8 cellular contexts compared by ENCODE assay signal in the genomic region with DNA sequence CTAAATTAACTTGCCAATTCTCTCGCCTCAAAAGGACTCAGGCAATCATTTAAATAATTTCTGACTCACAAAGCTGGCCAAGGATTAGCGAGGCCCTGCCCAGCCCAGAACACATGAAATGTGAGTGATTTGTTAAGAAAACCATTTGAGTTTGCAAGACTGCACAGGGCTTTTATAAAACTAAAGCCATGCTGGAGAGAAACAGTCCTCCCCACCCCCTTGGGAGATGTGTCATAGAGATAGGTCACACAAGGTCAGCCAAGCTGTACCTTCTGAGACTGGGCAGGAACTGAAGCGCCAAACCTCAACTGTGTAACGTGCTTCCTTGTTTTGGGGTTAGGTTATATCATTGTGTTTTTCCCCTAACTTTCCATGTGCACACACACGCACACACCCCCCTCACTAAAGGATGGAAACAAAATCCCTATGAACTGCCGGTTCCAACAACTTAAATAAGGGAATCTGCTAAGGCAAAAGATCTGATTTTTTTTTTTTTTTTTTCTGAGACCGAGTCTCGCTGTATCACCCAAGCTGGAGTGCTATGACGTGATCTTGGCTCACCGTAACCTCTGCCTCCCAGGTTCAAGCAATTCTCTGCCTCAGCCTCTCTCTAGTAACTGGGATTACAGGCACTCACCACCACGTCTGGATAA. TPM values are rescaled to one million over a fixed set of nuclear protein-coding genes. Genes with fewer than 3 reads are reported as not detected.
DNase-seq lines count a peak whose midpoint lies in the region; ATAC-seq, FAIRE-seq and TF ChIP-seq lines count a peak whose summit lies in the region.

No MANE protein-coding gene starts in this region.

- H3K4me1 ChIP-seq in rectal smooth muscle tissue (ENCODE audit: control insufficient read depth, insufficient read depth, low read length) (peaks cover 4% of the 10 kb centered on the region), GM23338 (ENCODE audit: insufficient read depth) (no peaks in the 10 kb centered on the region)

- no peak overlapping the region for H3K9ac ChIP-seq in rectal smooth muscle tissue (ENCODE audit: low read length)

- no peaks in the 10 kb centered on the region for H3K27me3 ChIP-seq in rectal smooth muscle tissue (ENCODE audit: control insufficient read depth, insufficient read depth, low read length)
- no peaks in the 10 kb centered on the region for H3K27me3 ChIP-seq in GM23338 (ENCODE audit: insufficient read depth)

- H3K27ac ChIP-seq in rectal smooth muscle tissue (ENCODE audit: low read depth, low read length): peak overlapping the region; percentile 74
- H3K27ac ChIP-seq in GM23338 (ENCODE audit: low read depth): no peak overlapping the region

- no peak overlapping the region for H3K4me3 Mint-ChIP-seq in GM23338

- ATAC-seq in GM19023 (IDR thresholded peaks at IDR 0.05; ENCODE audit: unreplicated experiment): peak; percentile 98
- peak; percentile 98 for ATAC-seq in HG03060 (IDR thresholded peaks at IDR 0.05; ENCODE audit: low read depth, unreplicated experiment)
- ATAC-seq in GM23338: no peak

- no peaks in the 10 kb centered on the region; the same call in 1 of the 2 replicates for H4K20me1 ChIP-seq in GM23338 (replicated peaks; ENCODE audit: insufficient read depth)

- H3K4me3 ChIP-seq in rectal smooth muscle tissue (ENCODE audit: low read length): no peak overlapping the region
- H3K4me3 ChIP-seq in GM23338: no peak overlapping the region

- peak; percentile 97 for FAIRE-seq in RCC 7860 (lab: Jason Lieb, UNC)

- no peak overlapping the region; the same call in 1 of the 2 replicates for H3K27ac Mint-ChIP-seq in GM23338

- no peak for TF ChIP-seq CTCF in GM23338 (conservative IDR thresholded peaks at IDR 0.05; ENCODE audit: low read depth in 2 of 2)

- no peaks in the 10 kb centered on the region for H3K36me3 ChIP-seq in rectal smooth muscle tissue (ENCODE audit: control insufficient read depth, insufficient read depth, low read length)
- H3K36me3 ChIP-seq in GM23338 (ENCODE audit: insufficient read depth): no peaks in the 10 kb centered on the region

- H3K9me2 ChIP-seq in GM23338 (ENCODE audit: insufficient read depth): no peaks in the 10 kb centered on the region

- in situ Hi-C loops in ACHN (cut with HindIII; ENCODE audit: low pct_ligation_motif_present, low pct_unique_long_range_greater_than_20kb, low sequenced_read_pairs): no loop called here

- peaks cover 2% of the 10 kb centered on the region for H3K27me3 Mint-ChIP-seq in GM23338 (ENCODE audit: insufficient read depth, low read depth, poor library complexity)

- peaks cover 4% of the 10 kb centered on the region; the same call in 1 of the 3 replicates for H3K9me3 Mint-ChIP-seq in GM23338

- H3K79me2 ChIP-seq in GM23338 (replicated peaks; ENCODE audit: insufficient read depth): no peaks in the 10 kb centered on the region; the same call in 1 of the 2 replicates

- no peak overlapping the region for H2AFZ ChIP-seq in GM23338

- peaks cover 10% of the 10 kb centered on the region; the same call in 2 of the 3 replicates for H3K36me3 Mint-ChIP-seq in GM23338 (ENCODE audit: low read depth)

- H3K4me1 Mint-ChIP-seq in GM23338: peaks cover 4% of the 10 kb centered on the region

- no peak overlapping the region for H3K4me2 ChIP-seq in GM23338

- DNase-seq in ACHN (peak; percentile 94), RCC 7860 (ENCODE audit: low spot score) (peak; percentile 91), fibroblast of peridontal ligament (ENCODE audit: extremely low read depth) (peak; percentile 76), cortex of kidney (lab: John Stamatoyannopoulos, UW) (no peak), GM23338 (ENCODE audit: low spot score) (no peak)

- H3F3A ChIP-seq in GM23338 (replicated peaks; ENCODE audit: low read depth): 0 out of 2 replicates have a peak, but pooled peaks cover 2% of the 10 kb centered on the region

TF ChIP-seq in GM23338, 12 proteins besides CTCF, POLR2A, EP300 and RAD21 (continues in another document):
- TF ChIP-seq, protein P1, sequence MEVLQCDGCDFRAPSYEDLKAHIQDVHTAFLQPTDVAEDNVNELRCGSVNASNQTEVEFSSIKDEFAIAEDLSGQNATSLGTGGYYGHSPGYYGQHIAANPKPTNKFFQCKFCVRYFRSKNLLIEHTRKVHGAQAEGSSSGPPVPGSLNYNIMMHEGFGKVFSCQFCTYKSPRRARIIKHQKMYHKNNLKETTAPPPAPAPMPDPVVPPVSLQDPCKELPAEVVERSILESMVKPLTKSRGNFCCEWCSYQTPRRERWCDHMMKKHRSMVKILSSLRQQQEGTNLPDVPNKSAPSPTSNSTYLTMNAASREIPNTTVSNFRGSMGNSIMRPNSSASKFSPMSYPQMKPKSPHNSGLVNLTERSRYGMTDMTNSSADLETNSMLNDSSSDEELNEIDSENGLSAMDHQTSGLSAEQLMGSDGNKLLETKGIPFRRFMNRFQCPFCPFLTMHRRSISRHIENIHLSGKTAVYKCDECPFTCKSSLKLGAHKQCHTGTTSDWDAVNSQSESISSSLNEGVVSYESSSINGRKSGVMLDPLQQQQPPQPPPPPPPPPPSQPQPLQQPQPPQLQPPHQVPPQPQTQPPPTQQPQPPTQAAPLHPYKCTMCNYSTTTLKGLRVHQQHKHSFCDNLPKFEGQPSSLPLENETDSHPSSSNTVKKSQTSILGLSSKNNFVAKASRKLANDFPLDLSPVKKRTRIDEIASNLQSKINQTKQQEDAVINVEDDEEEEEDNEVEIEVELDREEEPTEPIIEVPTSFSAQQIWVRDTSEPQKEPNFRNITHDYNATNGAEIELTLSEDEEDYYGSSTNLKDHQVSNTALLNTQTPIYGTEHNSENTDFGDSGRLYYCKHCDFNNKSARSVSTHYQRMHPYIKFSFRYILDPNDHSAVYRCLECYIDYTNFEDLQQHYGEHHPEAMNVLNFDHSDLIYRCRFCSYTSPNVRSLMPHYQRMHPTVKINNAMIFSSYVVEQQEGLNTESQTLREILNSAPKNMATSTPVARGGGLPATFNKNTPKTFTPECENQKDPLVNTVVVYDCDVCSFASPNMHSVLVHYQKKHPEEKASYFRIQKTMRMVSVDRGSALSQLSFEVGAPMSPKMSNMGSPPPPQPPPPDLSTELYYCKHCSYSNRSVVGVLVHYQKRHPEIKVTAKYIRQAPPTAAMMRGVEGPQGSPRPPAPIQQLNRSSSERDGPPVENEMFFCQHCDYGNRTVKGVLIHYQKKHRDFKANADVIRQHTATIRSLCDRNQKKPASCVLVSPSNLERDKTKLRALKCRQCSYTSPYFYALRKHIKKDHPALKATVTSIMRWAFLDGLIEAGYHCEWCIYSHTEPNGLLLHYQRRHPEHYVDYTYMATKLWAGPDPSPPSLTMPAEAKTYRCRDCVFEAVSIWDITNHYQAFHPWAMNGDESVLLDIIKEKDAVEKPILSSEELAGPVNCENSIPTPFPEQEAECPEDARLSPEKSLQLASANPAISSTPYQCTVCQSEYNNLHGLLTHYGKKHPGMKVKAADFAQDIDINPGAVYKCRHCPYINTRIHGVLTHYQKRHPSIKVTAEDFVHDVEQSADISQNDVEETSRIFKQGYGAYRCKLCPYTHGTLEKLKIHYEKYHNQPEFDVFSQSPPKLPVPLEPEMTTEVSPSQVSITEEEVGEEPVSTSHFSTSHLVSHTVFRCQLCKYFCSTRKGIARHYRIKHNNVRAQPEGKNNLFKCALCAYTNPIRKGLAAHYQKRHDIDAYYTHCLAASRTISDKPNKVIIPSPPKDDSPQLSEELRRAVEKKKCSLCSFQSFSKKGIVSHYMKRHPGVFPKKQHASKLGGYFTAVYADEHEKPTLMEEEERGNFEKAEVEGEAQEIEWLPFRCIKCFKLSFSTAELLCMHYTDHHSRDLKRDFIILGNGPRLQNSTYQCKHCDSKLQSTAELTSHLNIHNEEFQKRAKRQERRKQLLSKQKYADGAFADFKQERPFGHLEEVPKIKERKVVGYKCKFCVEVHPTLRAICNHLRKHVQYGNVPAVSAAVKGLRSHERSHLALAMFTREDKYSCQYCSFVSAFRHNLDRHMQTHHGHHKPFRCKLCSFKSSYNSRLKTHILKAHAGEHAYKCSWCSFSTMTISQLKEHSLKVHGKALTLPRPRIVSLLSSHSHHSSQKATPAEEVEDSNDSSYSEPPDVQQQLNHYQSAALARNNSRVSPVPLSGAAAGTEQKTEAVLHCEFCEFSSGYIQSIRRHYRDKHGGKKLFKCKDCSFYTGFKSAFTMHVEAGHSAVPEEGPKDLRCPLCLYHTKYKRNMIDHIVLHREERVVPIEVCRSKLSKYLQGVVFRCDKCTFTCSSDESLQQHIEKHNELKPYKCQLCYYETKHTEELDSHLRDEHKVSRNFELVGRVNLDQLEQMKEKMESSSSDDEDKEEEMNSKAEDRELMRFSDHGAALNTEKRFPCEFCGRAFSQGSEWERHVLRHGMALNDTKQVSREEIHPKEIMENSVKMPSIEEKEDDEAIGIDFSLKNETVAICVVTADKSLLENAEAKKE (CRISPR knock-in tag; IDR thresholded peaks at IDR 0.05): no peak
- no peak for TF ChIP-seq POLR2AphosphoS5 (IDR thresholded peaks at IDR 0.05; ENCODE audit: low read depth)
- no peak for TF ChIP-seq ZNF331 (CRISPR knock-in tag; IDR thresholded peaks at IDR 0.05; ENCODE audit: low read depth)
- TF ChIP-seq ZNF114 (CRISPR knock-in tag; IDR thresholded peaks at IDR 0.05): no peak
- no peak for TF ChIP-seq EZH2 (IDR thresholded peaks at IDR 0.05; ENCODE audit: low read depth, unreplicated experiment)
- TF ChIP-seq NANOG (IDR thresholded peaks at IDR 0.05; ENCODE audit: borderline replicate concordance): no peak
- TF ChIP-seq STAT1 (IDR thresholded peaks at IDR 0.05; ENCODE audit: unreplicated experiment): no peak
- TF ChIP-seq CREB1 (CRISPR knock-in tag; IDR thresholded peaks at IDR 0.05; ENCODE audit: low read depth): no peak

RNA-seq across cellular contexts. Expression of a gene that starts 8.1 kb away (rescaled TPM):
- 0.10 TPM in 1 of 2 replicates, not detected in the other for total RNA-seq in GM23338 (2014; rRNA removed; shearing (Covaris generic))
- polyA plus RNA-seq in GM23338 (2016; fragmentation: Nextera tagmentation; extraction: Ambion mirVana): 0.65 and 0.70 TPM in 2 replicates

Comparison
In these comparisons a context has a peak if more than half of its experiments do, and no peak if none do; other contexts are left out.
1. DNase-seq: peak in ACHN (single experiment), RCC 7860 (single experiment) and fibroblast of peridontal ligament (single experiment); none in cortex of kidney (single experiment) and GM23338 (single experiment).